ENCODE assay signal across 20 cellular contexts in genomic region chr10:26803849-26804248, GRCh38.
"Had no signal": no experiment of that assay in that cellular context is flagged by ENCODE, and none has a peak within 500 bp of the region (broad histone marks: within the 10 kb centered on the region; RNA-seq: fewer than 3 reads in every experiment).

No MANE protein-coding gene starts in this region.

- H3K27ac Mint-ChIP-seq: activated CD8-positive, alpha-beta T cell treated with anti-CD3 and anti-CD28 coated beads for 36 hours; stimulated activated naive B cell treated with anti-CD40 and anti-IgM and Interleukin-4, amounts not matched to agents 10 μg/mL and 1 μg/mL and 100 μg/mL, for 72 hours had no signal

- H3K9ac ChIP-seq: parathyroid adenoma had no signal

- H3K36me3 ChIP-seq: ascending aorta, gastroesophageal sphincter, heart left ventricle, sigmoid colon, thyroid gland had no signal

- H3K27ac ChIP-seq: ascending aorta, coronary artery, gastroesophageal sphincter, parathyroid adenoma, sigmoid colon, thyroid gland had no signal

- H3K4me3 Mint-ChIP-seq: activated CD8-positive, alpha-beta T cell treated with anti-CD3 and anti-CD28 coated beads for 36 hours; stimulated activated naive B cell treated with anti-CD40 and anti-IgM and Interleukin-4, amounts not matched to agents 10 μg/mL and 1 μg/mL and 100 μg/mL, for 72 hours; WTC11 had no signal

- H3K27me3 ChIP-seq: ascending aorta, gastroesophageal sphincter, heart left ventricle, sigmoid colon, thyroid gland had no signal

- H3K9me3 ChIP-seq: ascending aorta, gastroesophageal sphincter, heart left ventricle, mucosa of descending colon, sigmoid colon, thyroid gland had no signal

- H3K27me3 Mint-ChIP-seq: activated CD8-positive, alpha-beta T cell treated with anti-CD3 and anti-CD28 coated beads for 36 hours; activated T-helper 17 cell treated with anti-CD3 and anti-CD28 coated beads, Interleukin-2, amount 50 U/mL, for 72 hours; naive thymus-derived CD8-positive, alpha-beta T cell; stimulated activated naive B cell treated with anti-CD40 and anti-IgM and Interleukin-4, amounts not matched to agents 10 μg/mL and 1 μg/mL and 100 μg/mL, for 72 hours had no signal

- H3K36me3 Mint-ChIP-seq: WTC11 had no signal

- ATAC-seq: activated CD8-positive, alpha-beta T cell treated with anti-CD3 and anti-CD28 coated beads for 36 hours; activated T-helper 17 cell treated with anti-CD3 and anti-CD28 coated beads, Interleukin-2, amount 50 U/mL, for 72 hours; gastroesophageal sphincter; heart left ventricle; left lobe of liver; naive thymus-derived CD8-positive, alpha-beta T cell; stimulated activated naive B cell treated with anti-CD40 and anti-IgM and Interleukin-4, amounts not matched to agents 10 μg/mL and 1 μg/mL and 100 μg/mL, for 72 hours; WTC11 had no signal

- DNase-seq: activated CD4-positive, alpha-beta T cell treated with anti-CD3 and anti-CD28 coated beads for 4 hours; activated CD8-positive, alpha-beta T cell treated with anti-CD3 and anti-CD28 coated beads for 36 hours; activated naive CD4-positive, alpha-beta T cell treated with Interleukin-2 at 50 U/mL for 16 hours; activated T-cell treated with anti-CD3 and anti-CD28 coated beads, Interleukin-2, amount 50 U/mL, for 1 hour; heart left ventricle; kidney; mucosa of descending colon; naive thymus-derived CD8-positive, alpha-beta T cell; sigmoid colon; stimulated activated CD4-positive, alpha-beta T cell treated with anti-CD3 and anti-CD28 coated beads, Interleukin-4, amount 100 ng/mL, for 24 hours; stimulated activated naive B cell treated with anti-CD40 and anti-IgM and Interleukin-4, amounts not matched to agents 10 μg/mL and 1 μg/mL and 100 μg/mL, for 72 hours; SW 1271; thyroid gland had no signal

- H3K4me3 ChIP-seq: ascending aorta, coronary artery, gastroesophageal sphincter, heart left ventricle, mucosa of descending colon, sigmoid colon, thyroid gland had no signal

- H3K9me3 Mint-ChIP-seq: activated CD8-positive, alpha-beta T cell treated with anti-CD3 and anti-CD28 coated beads for 36 hours; activated T-helper 17 cell treated with anti-CD3 and anti-CD28 coated beads, Interleukin-2, amount 50 U/mL, for 72 hours; naive thymus-derived CD8-positive, alpha-beta T cell; stimulated activated naive B cell treated with anti-CD40 and anti-IgM and Interleukin-4, amounts not matched to agents 10 μg/mL and 1 μg/mL and 100 μg/mL, for 72 hours; WTC11 had no signal

- H2AFZ ChIP-seq: parathyroid adenoma had no signal
